Comparison of ENCODE assay signal across 23 cellular contexts in genomic region chr4:93168053-93168452, GRCh38.
DNase-seq lines count a peak whose midpoint lies in the region; ATAC-seq and TF ChIP-seq lines count a peak whose summit lies in the region.
"Had no signal": no experiment of that assay in that cellular context is flagged by ENCODE, and none has a peak within 500 bp of the region (broad histone marks: within the 10 kb centered on the region; RNA-seq: fewer than 3 reads in every experiment).

No MANE protein-coding gene starts in this region.

- no peaks in the 10 kb centered on the region for H3K9me3 Mint-ChIP-seq in H9

- no peak for ATAC-seq in HG03196 (IDR thresholded peaks at IDR 0.05; ENCODE audit: unreplicated experiment)
- ATAC-seq: GM12878 had no signal

- H2BK12ac ChIP-seq in H9 (ENCODE audit: insufficient read length, low read depth, low read length) (no peak overlapping the region), neuronal stem cell (ENCODE audit: low read length) (no peak overlapping the region)

- peaks cover 0 to 3% of the 10 kb centered on the region in 2 experiments; a peak in 1 of 4 replicates for H3K4me1 Mint-ChIP-seq in H9
- H3K4me1 Mint-ChIP-seq: CD14-positive monocyte; CD4-positive, alpha-beta memory T cell; CD4-positive, CD25-positive, alpha-beta regulatory T cell; CD8-positive, alpha-beta memory T cell had no signal

- no peak overlapping the region for H4K91ac ChIP-seq in H9 (ENCODE audit: insufficient read length, low read depth, low read length)
- H4K91ac ChIP-seq in neuronal stem cell (ENCODE audit: low read depth, low read length, poor library complexity): no peak overlapping the region

- no peak overlapping the region for H2BK5ac ChIP-seq in H9 (ENCODE audit: insufficient read length, low read length)
- no peak overlapping the region for H2BK5ac ChIP-seq in neuronal stem cell (ENCODE audit: low read length)

- H3T11ph ChIP-seq in H9 (ENCODE audit: low read length): no peak overlapping the region

- H3K27ac ChIP-seq in H9 (ENCODE audit: insufficient read length, low read depth, low read length) (no peak overlapping the region), HEK293 (ENCODE audit: extremely low read depth, low read depth, low read length) (no peak overlapping the region), neuronal stem cell (replicated peaks; ENCODE audit: low read length) (no peak overlapping the region)
- H3K27ac ChIP-seq: BLaER1 had no signal

- no peaks in the 10 kb centered on the region for H3K79me2 ChIP-seq in H9 (ENCODE audit: insufficient read depth, low read length)

- no peak overlapping the region for H4K8ac ChIP-seq in H9 (replicated peaks; ENCODE audit: insufficient read length, low read depth, low read length)
- no peak overlapping the region for H4K8ac ChIP-seq in neuronal stem cell (ENCODE audit: low read depth, low read length)

- H2BK20ac ChIP-seq in H9 (ENCODE audit: low read depth, low read length, poor library complexity, severe bottlenecking): no peak overlapping the region

- H3K79me1 ChIP-seq in H9 (ENCODE audit: insufficient read depth, low read depth, low read length, poor library complexity, severe bottlenecking) (no peaks in the 10 kb centered on the region), neuronal stem cell (ENCODE audit: low read depth, low read length) (no peaks in the 10 kb centered on the region)

- H3K27me3 ChIP-seq in H9 (ENCODE audit: insufficient read depth, low read length) (no peaks in the 10 kb centered on the region), neuronal stem cell (ENCODE audit: control insufficient read depth in 3 of 3, insufficient read depth in 3 of 3, low read depth in 1 of 3, low read length in 3 of 3) (no peaks in the 10 kb centered on the region)
- H3K27me3 ChIP-seq: BE2C, BLaER1 had no signal

- no peaks in the 10 kb centered on the region for H3K27me3 Mint-ChIP-seq in H9 (ENCODE audit: low read depth)
- H3K27me3 Mint-ChIP-seq: CD4-positive, alpha-beta memory T cell; CD4-positive, CD25-positive, alpha-beta regulatory T cell; CD8-positive, alpha-beta memory T cell had no signal

- H2BK15ac ChIP-seq in H9 (ENCODE audit: low read depth, low read length) (no peak overlapping the region), neuronal stem cell (ENCODE audit: low read length) (no peak overlapping the region)

- no peaks in the 10 kb centered on the region; a peak in 1 of 7 replicates for H3K36me3 Mint-ChIP-seq in H9 (ENCODE audit: insufficient read depth in 1 of 3, low read depth in 3 of 3)
- H3K36me3 Mint-ChIP-seq: CD14-positive monocyte; CD4-positive, alpha-beta memory T cell; CD4-positive, CD25-positive, alpha-beta regulatory T cell; CD8-positive, alpha-beta memory T cell had no signal

- CTCF ChIA-PET in HEK293 (lab: Yijun Ruan, JAX): no interaction called here

- no peak overlapping the region for H3K56ac ChIP-seq in H9 (ENCODE audit: insufficient read length, low read depth, low read length)

- H3K4ac ChIP-seq in H9 (ENCODE audit: low read depth, low read length) (no peak overlapping the region), neuronal stem cell (ENCODE audit: low read length) (no peak overlapping the region)

- H3K9ac ChIP-seq in H9 (ENCODE audit: extremely low read depth, insufficient read length, low read length) (no peak overlapping the region), neuronal stem cell (ENCODE audit: low read depth, low read length, poor library complexity) (no peak overlapping the region)
- H3K9ac ChIP-seq: BLaER1 had no signal

- no peaks in the 10 kb centered on the region for H3K23me2 ChIP-seq in H9 (ENCODE audit: insufficient read length, low read depth, low read length, poor library complexity, severe bottlenecking)

- no peaks in the 10 kb centered on the region for H3K4me1 ChIP-seq in H9 (ENCODE audit: insufficient read depth, low read length)
- H3K4me1 ChIP-seq in HEK293 (ENCODE audit: control insufficient read depth, insufficient read depth, low read length): no peaks in the 10 kb centered on the region
- H3K4me1 ChIP-seq in neuronal stem cell (ENCODE audit: control insufficient read depth in 2 of 2, insufficient read depth in 1 of 2, low read depth in 1 of 2, low read length in 2 of 2): no peaks in the 10 kb centered on the region
- H3K4me1 ChIP-seq: BE2C, BLaER1 had no signal

- H4K5ac ChIP-seq in H9 (ENCODE audit: insufficient read length, low read depth, low read length): no peak overlapping the region

- TF ChIP-seq CTCF in H9 (conservative IDR thresholded peaks at IDR 0.05): no peak
- no peak for TF ChIP-seq CTCF in HEK293 (tag by site-specific recombination; IDR thresholded peaks at IDR 0.05)

- DNase-seq in H9: no peak
- DNase-seq in neuronal stem cell (ENCODE audit: low spot score): no peak
- DNase-seq in epidermal melanocyte (ENCODE audit: insufficient read length, low spot score): no peak
- DNase-seq: 8988T; ACHN; BE2C; C1 segment of cervical spinal cord; CD4-positive, alpha-beta memory T cell; CD4-positive, CD25-positive, alpha-beta regulatory T cell; CD8-positive, alpha-beta memory T cell; COR-L47; DMS 273 treated with DMSO at 0.1 percent for 48 hours; DMS153; DMS53; DMS79; DND-41; EL; GDM1 had no signal

- H2AK5ac ChIP-seq in H9 (ENCODE audit: insufficient read length, low read length) (no peak overlapping the region), neuronal stem cell (ENCODE audit: low read depth, low read length) (no peak overlapping the region)

- no CpG with 5 or more reads among the region's 4 CpGs for WGBS in H9 (ENCODE audit: extremely low coverage, insufficient read length, low lambda C conversion rate)
- no CpG with 5 or more reads among the region's 4 CpGs for WGBS in neuronal stem cell (ENCODE audit: extremely low coverage in 2 of 2, insufficient read length in 2 of 2, insufficient replicate concordance in 1 of 2), 2 donors

- no peaks in the 10 kb centered on the region for H3K9me3 ChIP-seq in H9 (ENCODE audit: control insufficient read depth, low read depth, low read length)
- no peaks in the 10 kb centered on the region for H3K9me3 ChIP-seq in HEK293 (ENCODE audit: control insufficient read depth, insufficient read depth, low read depth, low read length)
- H3K9me3 ChIP-seq in neuronal stem cell (replicated peaks in 1 of 2; ENCODE audit: control insufficient read depth in 2 of 2, insufficient read depth in 1 of 2, low read depth in 1 of 2, low read length in 2 of 2): no peaks in the 10 kb centered on the region
- H3K9me3 ChIP-seq: BE2C, BLaER1 had no signal

- H3K27ac Mint-ChIP-seq in H9: peak overlapping the region in 2 of 3 experiments; percentile 42 to 63; a peak in 3 of 7 replicates
- H3K27ac Mint-ChIP-seq: CD14-positive monocyte; CD4-positive, alpha-beta memory T cell; CD4-positive, CD25-positive, alpha-beta regulatory T cell; CD8-positive, alpha-beta memory T cell had no signal

- H3K4me3 Mint-ChIP-seq in H9: no peak overlapping the region
- H3K4me3 Mint-ChIP-seq: CD14-positive monocyte; CD4-positive, alpha-beta memory T cell; CD4-positive, CD25-positive, alpha-beta regulatory T cell had no signal

- POLR2A ChIA-PET in HEK293 (lab: Yijun Ruan, JAX): no interaction called here

- H3K14ac ChIP-seq in H9 (ENCODE audit: insufficient read depth, low read length): no peak overlapping the region
- no peak overlapping the region for H3K14ac ChIP-seq in neuronal stem cell (ENCODE audit: low read length)

- H2AFZ ChIP-seq in H9 (ENCODE audit: low read length) (no peak overlapping the region), neuronal stem cell (ENCODE audit: low read length) (peak overlapping the region; percentile 37)

- H3K18ac ChIP-seq in H9 (ENCODE audit: insufficient read length, low read depth, low read length) (no peak overlapping the region), neuronal stem cell (ENCODE audit: low read length) (no peak overlapping the region)

- no peaks in the 10 kb centered on the region for H4K20me1 ChIP-seq in H9 (ENCODE audit: control insufficient read depth, insufficient read depth, insufficient read length)
- H4K20me1 ChIP-seq: BLaER1 had no signal

- H3K4me2 ChIP-seq in H9 (ENCODE audit: insufficient read depth, insufficient read length, low read length) (no peak overlapping the region), neuronal stem cell (ENCODE audit: insufficient read depth, low read length, poor library complexity, severe bottlenecking) (no peak overlapping the region)
- H3K4me2 ChIP-seq: BLaER1 had no signal

- no peak overlapping the region for H3K4me3 ChIP-seq in HEK293 (ENCODE audit: low read depth, low read length)
- no peak overlapping the region for H3K4me3 ChIP-seq in neuronal stem cell (ENCODE audit: low read length in 2 of 2)
- H3K4me3 ChIP-seq: BLaER1, GM12878 had no signal

- no peak overlapping the region for H2BK120ac ChIP-seq in H9 (ENCODE audit: low read depth, low read length, poor library complexity, severe bottlenecking)
- H2BK120ac ChIP-seq in neuronal stem cell (ENCODE audit: low read depth, low read length): no peak overlapping the region

- no peak overlapping the region for H3K23ac ChIP-seq in H9 (ENCODE audit: insufficient read length, low read depth, low read length)
- no peak overlapping the region for H3K23ac ChIP-seq in neuronal stem cell (ENCODE audit: low read depth, low read length, poor library complexity)

- H3K36me3 ChIP-seq in HEK293 (ENCODE audit: control insufficient read depth in 2 of 2, insufficient read depth in 1 of 2, low read length in 2 of 2): no peaks in the 10 kb centered on the region
- no peaks in the 10 kb centered on the region for H3K36me3 ChIP-seq in neuronal stem cell (replicated peaks in 1 of 2; ENCODE audit: control insufficient read depth in 2 of 2, insufficient read depth in 2 of 2, low read length in 2 of 2)
- H3K36me3 ChIP-seq: BE2C, BLaER1 had no signal

TF ChIP-seq in HEK293, 187 proteins besides CTCF, POLR2A, EP300 and RAD21:
- TF ChIP-seq PRDM1 (tag by site-specific recombination; IDR thresholded peaks at IDR 0.05): peak; percentile 91
- no peak for TF ChIP-seq ZNF488 (tag by site-specific recombination; IDR thresholded peaks at IDR 0.05)
